8 cellular contexts compared by ENCODE assay signal in the genomic region with DNA sequence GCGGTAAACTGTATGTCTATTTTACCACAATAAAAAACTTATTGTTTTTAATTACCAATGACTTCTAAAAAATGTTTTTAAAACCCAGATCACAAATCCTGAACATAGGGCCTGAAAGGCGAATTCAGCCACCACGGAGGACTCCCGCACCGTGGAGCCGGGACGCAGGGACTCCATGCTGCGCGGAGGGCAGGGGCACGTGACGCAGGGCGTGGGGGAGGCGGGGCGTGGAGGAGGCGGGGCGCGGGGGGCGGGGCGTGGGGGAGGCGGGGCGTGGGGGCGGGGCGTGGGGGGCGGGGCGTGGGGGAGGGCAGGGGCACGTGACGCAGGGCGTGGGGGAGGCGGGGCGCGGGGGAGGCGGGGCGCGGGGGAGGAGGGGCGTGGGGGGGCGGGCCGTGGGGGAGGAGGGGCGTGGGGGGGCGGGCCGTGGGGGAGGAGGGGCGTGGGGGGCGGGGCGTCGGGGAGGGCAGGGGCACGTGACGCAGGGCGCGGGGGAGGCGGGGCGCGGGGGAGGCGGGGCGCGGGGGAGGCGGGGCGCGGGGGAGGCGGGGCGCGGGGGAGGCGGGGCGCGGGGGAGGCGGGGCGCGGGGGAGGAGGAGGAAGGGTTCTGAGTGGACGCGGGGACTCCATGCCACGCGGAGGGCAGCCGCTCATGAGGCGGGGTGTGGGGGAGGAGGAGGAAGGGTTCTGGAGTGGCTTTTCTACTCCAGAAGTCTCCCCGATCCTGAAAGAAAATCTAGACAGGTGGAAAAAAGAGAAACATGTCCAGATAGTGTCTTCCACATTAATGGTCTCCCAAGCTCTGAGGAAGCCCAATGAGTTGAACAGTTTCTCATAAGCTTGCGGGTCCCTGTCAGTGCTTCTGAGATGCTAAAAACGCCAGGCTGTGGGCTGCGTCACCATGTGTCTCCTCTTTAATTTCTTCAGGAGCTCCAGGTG. TPM values are rescaled to one million over a fixed set of nuclear protein-coding genes. Genes with fewer than 3 reads are reported as not detected.
DNase-seq lines count a peak whose midpoint lies in the region; ATAC-seq, FAIRE-seq and TF ChIP-seq lines count a peak whose summit lies in the region.

No MANE protein-coding gene starts in this region.

- POLR2A ChIA-PET in AG04449 (lab: Yijun Ruan, JAX): interaction anchor here (0.7 to 1.5 kb wide), 3 partner anchors 21 to 56 kb away, joined by 3 read pairs; a partner anchor contains a TSS

- peak overlapping the region in 1 of 2 donors; percentile 86 for H3K27ac Mint-ChIP-seq in activated naive CD4-positive, alpha-beta T cell treated with anti-CD3 and anti-CD28 coated beads, Interleukin-2, amount 50 U/mL, for 72 hours

- no peak for TF ChIP-seq POLR2A in testis (IDR thresholded peaks at IDR 0.05)

- H3K36me3 ChIP-seq in testis (ENCODE audit: low read depth, missing control alignments): no peaks in the 10 kb centered on the region

- TF ChIP-seq CTCF in AG04449 (IDR thresholded peaks at IDR 0.05; ENCODE audit: insufficient read depth, low read length, missing control alignments) (no peak), testis (IDR thresholded peaks at IDR 0.05) (no peak)

- H3K27ac ChIP-seq in testis: peak overlapping the region; percentile 86 to 91

- FAIRE-seq in HTR-8/SVneo (lab: Jason Lieb, UNC): no peak

- peaks cover 6 to 13% of the 10 kb centered on the region in 2 donors for H3K9me3 Mint-ChIP-seq in activated naive CD4-positive, alpha-beta T cell treated with anti-CD3 and anti-CD28 coated beads, Interleukin-2, amount 50 U/mL, for 72 hours

- H3K9me3 ChIP-seq in testis: no peaks in the 10 kb centered on the region

- peaks cover 14 to 18% of the 10 kb centered on the region in 2 donors for H3K36me3 Mint-ChIP-seq in activated naive CD4-positive, alpha-beta T cell treated with anti-CD3 and anti-CD28 coated beads, Interleukin-2, amount 50 U/mL, for 72 hours

- 3% methylated on average over 19 to 26 of the region's 76 CpGs for WGBS in testis, 2 donors

- H3K4me3 ChIP-seq in AG04449 (ENCODE audit: low read depth, low read length) (peak overlapping the region; percentile 42), testis (peak overlapping the region; percentile 49 to 60)

- CTCF ChIA-PET in AG04449 (lab: Yijun Ruan, JAX): interaction anchor here (0.9 to 1.3 kb wide), 2 partner anchors 25 to 240 kb away, joined by 3 read pairs; no protein-coding TSS in a partner anchor

- DNase-seq in AG04449 (ENCODE audit: low read depth, low spot score) (no peak), HTR-8/SVneo (ENCODE audit: insufficient read length, low spot score) (peak; percentile 60), SK-MEL-5 (ENCODE audit: low read depth, low spot score) (peak; percentile 63), glomerular visceral epithelial cell (ENCODE audit: extremely low spot score) (peak; percentile 74), occipital lobe (lab: John Stamatoyannopoulos, UW) (peak; percentile 73), testis (peak; percentile 87)
- peak in 1 of 2 donors; percentile 51 for DNase-seq in activated naive CD4-positive, alpha-beta T cell treated with anti-CD3 and anti-CD28 coated beads, Interleukin-2, amount 50 U/mL, for 72 hours (ENCODE audit: low spot score in 2 of 2)

- peak; percentile 59 for ATAC-seq in GM18867 (IDR thresholded peaks at IDR 0.05; ENCODE audit: unreplicated experiment)
- ATAC-seq in activated naive CD4-positive, alpha-beta T cell treated with anti-CD3 and anti-CD28 coated beads, Interleukin-2, amount 50 U/mL, for 72 hours: peak; percentile 69 to 76

- intact Hi-C loops in testis (cut with DNase I; ENCODE audit: low total_unique reads): no loop called here

- in situ Hi-C loops in SK-MEL-5 (cut with HindIII; ENCODE audit: low pct_unique_long_range_greater_than_20kb, low sequenced_read_pairs): no loop called here

- no peaks in the 10 kb centered on the region for H3K4me1 ChIP-seq in testis

- no peaks in the 10 kb centered on the region for H3K27me3 ChIP-seq in testis

RNA-seq across cellular contexts. Expression of a gene that starts 4.4 kb away (rescaled TPM):
- total RNA-seq in SK-MEL-5 (2014; rRNA removed; shearing (Covaris generic)): not detected in 2 replicates
- polyA plus RNA-seq in SK-MEL-5 (2015; cell fraction: cytosol; rRNA removed): not detected in 2 replicates
- not detected in 2 replicates for polyA plus RNA-seq in SK-MEL-5 (2015; cell fraction: nucleus; rRNA removed)
- under 1 TPM in 1 of 2 donors, not detected in 1; 0.25 TPM for total RNA-seq in activated naive CD4-positive, alpha-beta T cell treated with anti-CD3 and anti-CD28 coated beads, Interleukin-2, amount 50 U/mL, for 72 hours
- total RNA-seq in occipital lobe (not detected), testis (under 1 TPM; 0.63 to 0.81 TPM)
- 0.42 TPM for polyA plus RNA-seq in testis (ENCODE audit: insufficient read depth, low read depth, low replicate concordance)

RNA-seq across cellular contexts. Expression of a gene that starts 31.5 kb away (rescaled TPM):
- total RNA-seq in SK-MEL-5 (2014; rRNA removed; shearing (Covaris generic)): not detected in 2 replicates
- not detected in 2 replicates for polyA plus RNA-seq in SK-MEL-5 (2015; cell fraction: cytosol; rRNA removed)
- polyA plus RNA-seq in SK-MEL-5 (2015; cell fraction: nucleus; rRNA removed): not detected in 2 replicates
- total RNA-seq in activated naive CD4-positive, alpha-beta T cell treated with anti-CD3 and anti-CD28 coated beads, Interleukin-2, amount 50 U/mL, for 72 hours: not detected
- 0.62 TPM for total RNA-seq in occipital lobe
- total RNA-seq in testis: 10 to 100 TPM; 19.9 to 33.7 TPM
- polyA plus RNA-seq in testis (ENCODE audit: insufficient read depth, low read depth, low replicate concordance): 31.9 TPM

RNA-seq across cellular contexts. Expression of a gene that starts 48.5 kb away (rescaled TPM):
- total RNA-seq in SK-MEL-5 (2014; rRNA removed; shearing (Covaris generic)): not detected in 2 replicates
- polyA plus RNA-seq in SK-MEL-5 (2015; cell fraction: cytosol; rRNA removed): not detected in 2 replicates
- polyA plus RNA-seq in SK-MEL-5 (2015; cell fraction: nucleus; rRNA removed): not detected in 2 replicates
- not detected for total RNA-seq in activated naive CD4-positive, alpha-beta T cell treated with anti-CD3 and anti-CD28 coated beads, Interleukin-2, amount 50 U/mL, for 72 hours
- total RNA-seq in occipital lobe (0.16 TPM), testis (1 to 10 TPM; 2.4 to 4.9 TPM)
- 2.2 TPM for polyA plus RNA-seq in testis (ENCODE audit: insufficient read depth, low read depth, low replicate concordance)

RNA-seq across cellular contexts. Expression of a gene that starts 54.4 kb away (rescaled TPM):
- 93.4 and 95.9 TPM in 2 replicates for total RNA-seq in SK-MEL-5 (2014; rRNA removed; shearing (Covaris generic))
- 74.0 and 75.3 TPM in 2 replicates for polyA plus RNA-seq in SK-MEL-5 (2015; cell fraction: cytosol; rRNA removed)
- 232 and 261 TPM in 2 replicates for polyA plus RNA-seq in SK-MEL-5 (2015; cell fraction: nucleus; rRNA removed)
- total RNA-seq in activated naive CD4-positive, alpha-beta T cell treated with anti-CD3 and anti-CD28 coated beads, Interleukin-2, amount 50 U/mL, for 72 hours: 10 to 100 TPM; 39.9 to 71.3 TPM
- total RNA-seq in occipital lobe (45.9 TPM), testis (10 to 100 TPM; 72.2 to 73.4 TPM)
- polyA plus RNA-seq in testis (ENCODE audit: insufficient read depth, low read depth, low replicate concordance): 130 TPM

RNA-seq across cellular contexts. Expression of a gene that starts 55.3 kb away (rescaled TPM):
- 157 and 173 TPM in 2 replicates for total RNA-seq in SK-MEL-5 (2014; rRNA removed; shearing (Covaris generic))
- polyA plus RNA-seq in SK-MEL-5 (2015; cell fraction: cytosol; rRNA removed): 168 and 192 TPM in 2 replicates
- 183 and 184 TPM in 2 replicates for polyA plus RNA-seq in SK-MEL-5 (2015; cell fraction: nucleus; rRNA removed)
- total RNA-seq in activated naive CD4-positive, alpha-beta T cell treated with anti-CD3 and anti-CD28 coated beads, Interleukin-2, amount 50 U/mL, for 72 hours: 10 to 100 TPM; 59.7 to 87.1 TPM
- total RNA-seq in occipital lobe (55.7 TPM), testis (100 to 1,000 TPM; 152 to 168 TPM)
- polyA plus RNA-seq in testis (ENCODE audit: insufficient read depth, low read depth, low replicate concordance): 103 TPM

Comparison
In these comparisons a context has a peak if more than half of its experiments do, and no peak if none do; other contexts are left out.
1. RNA of a gene that starts 31.5 kb away (total RNA-seq): 19.9 to 33.7 TPM in testis; 0.62 TPM in occipital lobe (single experiment), not detected in SK-MEL-5 and not detected in activated naive CD4-positive, alpha-beta T cell treated with anti-CD3 and anti-CD28 coated beads, Interleukin-2, amount 50 U/mL, for 72 hours; every median in the first group is over 10 times any median in the second.